9 cellular contexts compared by ENCODE assay signal in genomic region chr3:114623420-114624046, GRCh38.
DNase-seq lines count a peak whose midpoint lies in the region; ATAC-seq and TF ChIP-seq lines count a peak whose summit lies in the region.
"Had no signal": no experiment of that assay in that cellular context is flagged by ENCODE, and none has a peak within 500 bp of the region (broad histone marks: within the 10 kb centered on the region; RNA-seq: fewer than 3 reads in every experiment).

No MANE protein-coding gene starts in this region.

- peak overlapping the region; percentile 98 for H3K9ac ChIP-seq in mesenchymal stem cell (ENCODE audit: low read length)

- H3K4me3 Mint-ChIP-seq in dendritic cell treated with granulocyte-macrophage colony-stimulating factor and Interleukin-4, amounts not matched to agents 40 ng/mL and 50 ng/mL, for 4 days: peak overlapping the region; percentile 54
- H3K4me3 Mint-ChIP-seq in effector memory CD8-positive, alpha-beta T cell: no peak overlapping the region

- peaks cover 30% of the 10 kb centered on the region for H3K4me1 Mint-ChIP-seq in dendritic cell treated with granulocyte-macrophage colony-stimulating factor and Interleukin-4, amounts not matched to agents 40 ng/mL and 50 ng/mL, for 4 days (ENCODE audit: low read depth)
- H3K4me1 Mint-ChIP-seq in effector memory CD8-positive, alpha-beta T cell (ENCODE audit: low read depth in 2 of 2): peaks cover 4 to 7% of the 10 kb centered on the region in 2 donors

- no peak overlapping the region for H3K23ac ChIP-seq in mesenchymal stem cell (ENCODE audit: low read length in 2 of 2)

- no peak overlapping the region for H2BK15ac ChIP-seq in mesenchymal stem cell (ENCODE audit: low read depth, poor library complexity, severe bottlenecking)

- no peak for TF ChIP-seq POLR2A in tibial nerve (IDR thresholded peaks at IDR 0.05)

- H3K9me3 ChIP-seq in mesenchymal stem cell (ENCODE audit: control insufficient read depth, low read length) (no peaks in the 10 kb centered on the region), tibial nerve (no peaks in the 10 kb centered on the region)

- peak overlapping the region; percentile 67 for H2AK5ac ChIP-seq in mesenchymal stem cell (ENCODE audit: low read length, severe bottlenecking)

- no peak overlapping the region for H2BK5ac ChIP-seq in mesenchymal stem cell (ENCODE audit: low read depth, low read length, poor library complexity, severe bottlenecking)

- DNase-seq in DMS53 (lab: John Stamatoyannopoulos, UW) (peak; percentile 66), DMS53 treated with DMSO at 0.1 percent for 48 hours (lab: John Stamatoyannopoulos, UW; ENCODE audit: unreplicated experiment) (no peak), mesenchymal stem cell (no peak), tibial nerve (ENCODE audit: low spot score in 2 of 2) (no peak), HEK293T (ENCODE audit: extremely low spot score) (no peak), nucleus accumbens (lab: John Stamatoyannopoulos, UW) (no peak)
- no peak for DNase-seq in effector memory CD8-positive, alpha-beta T cell
- DNase-seq: activated CD4-positive, alpha-beta T cell treated with anti-CD3 and anti-CD28 coated beads, Interleukin-2, amount 50 U/mL, for 1 hour had no signal

- peaks cover 0 to 13% of the 10 kb centered on the region in 2 experiments for H3K36me3 ChIP-seq in mesenchymal stem cell (ENCODE audit: control insufficient read depth in 1 of 2, insufficient read depth in 2 of 2, low read depth in 1 of 2, low read length in 2 of 2)
- no peaks in the 10 kb centered on the region for H3K36me3 ChIP-seq in tibial nerve

- peak overlapping the region; percentile 47 for H3K4me2 ChIP-seq in mesenchymal stem cell (ENCODE audit: low read length, poor library complexity, severe bottlenecking)

- peak overlapping the region; percentile 35 to 52 for H3K4ac ChIP-seq in mesenchymal stem cell (ENCODE audit: low read depth in 1 of 2, low read length in 2 of 2)

- peaks cover 7% of the 10 kb centered on the region for H3K79me1 ChIP-seq in mesenchymal stem cell (replicated peaks; ENCODE audit: low read length, poor library complexity, severe bottlenecking)

- no peaks in the 10 kb centered on the region for H3K27me3 ChIP-seq in mesenchymal stem cell (ENCODE audit: control insufficient read depth in 1 of 2, insufficient read depth in 1 of 2, low read length in 2 of 2)
- H3K27me3 ChIP-seq in tibial nerve: no peaks in the 10 kb centered on the region

- no peak for TF ChIP-seq CTCF in tibial nerve (IDR thresholded peaks at IDR 0.05)

- ATAC-seq in effector memory CD8-positive, alpha-beta T cell (replicated peaks): no peak

- no peak overlapping the region for H2BK120ac ChIP-seq in mesenchymal stem cell (ENCODE audit: low read depth, low read length)

- peak overlapping the region; percentile 35 to 38 for H3K14ac ChIP-seq in mesenchymal stem cell (ENCODE audit: low read length in 2 of 2)

- intact Hi-C loops in dendritic cell treated with granulocyte-macrophage colony-stimulating factor and Interleukin-4, amounts not matched to agents 40 ng/mL and 50 ng/mL, for 4 days (cut with micrococcal nuclease): no loop called here

- H2AFZ ChIP-seq in mesenchymal stem cell (ENCODE audit: low read depth, low read length): no peak overlapping the region

- H3K36me3 Mint-ChIP-seq in dendritic cell treated with granulocyte-macrophage colony-stimulating factor and Interleukin-4, amounts not matched to agents 40 ng/mL and 50 ng/mL, for 4 days (ENCODE audit: low read depth): no peaks in the 10 kb centered on the region
- no peaks in the 10 kb centered on the region for H3K36me3 Mint-ChIP-seq in effector memory CD8-positive, alpha-beta T cell (ENCODE audit: insufficient read depth)

- H3K9me3 Mint-ChIP-seq in dendritic cell treated with granulocyte-macrophage colony-stimulating factor and Interleukin-4, amounts not matched to agents 40 ng/mL and 50 ng/mL, for 4 days: no peaks in the 10 kb centered on the region
- no peaks in the 10 kb centered on the region for H3K9me3 Mint-ChIP-seq in effector memory CD8-positive, alpha-beta T cell

- H3K18ac ChIP-seq in mesenchymal stem cell (ENCODE audit: low read depth in 1 of 2, low read length in 2 of 2): peak overlapping the region; percentile 90 to 91

- no peak for TF ChIP-seq EP300 in tibial nerve (IDR thresholded peaks at IDR 0.05)

- peak overlapping the region in 1 of 2 experiments; percentile 82 for H3K4me3 ChIP-seq in mesenchymal stem cell (ENCODE audit: insufficient read depth in 1 of 2, low read depth in 1 of 2, low read length in 2 of 2)
- peak overlapping the region; percentile 28 to 51 (median 38) for H3K4me3 ChIP-seq in tibial nerve

- POLR2A ChIA-PET in HEK293T (lab: Yijun Ruan, JAX): no interaction called here

- 51% methylated on average over 3 of the region's 5 CpGs for WGBS in mesenchymal stem cell
- 38 to 58% methylated on average over 5 of the region's 5 CpGs for WGBS in tibial nerve, 2 donors

- CTCF ChIA-PET in HEK293T (lab: Yijun Ruan, JAX): no interaction called here

- peak overlapping the region; percentile 96 for H3K27ac ChIP-seq in mesenchymal stem cell (ENCODE audit: low read length, poor library complexity, severe bottlenecking)
- H3K27ac ChIP-seq in tibial nerve: peak overlapping the region; percentile 84 to 94 (median 90)

- no peaks in the 10 kb centered on the region for H3K27me3 Mint-ChIP-seq in dendritic cell treated with granulocyte-macrophage colony-stimulating factor and Interleukin-4, amounts not matched to agents 40 ng/mL and 50 ng/mL, for 4 days
- no peaks in the 10 kb centered on the region for H3K27me3 Mint-ChIP-seq in effector memory CD8-positive, alpha-beta T cell

- H4K8ac ChIP-seq in mesenchymal stem cell (ENCODE audit: low read length): peak overlapping the region; percentile 88

- peaks cover 3% of the 10 kb centered on the region for H3K4me1 ChIP-seq in mesenchymal stem cell (ENCODE audit: control insufficient read depth, insufficient read depth, low read depth, low read length)
- peaks cover 0 to 72% (median 30%) of the 10 kb centered on the region in 4 donors for H3K4me1 ChIP-seq in tibial nerve

- peak overlapping the region; percentile 79 for H3K27ac Mint-ChIP-seq in dendritic cell treated with granulocyte-macrophage colony-stimulating factor and Interleukin-4, amounts not matched to agents 40 ng/mL and 50 ng/mL, for 4 days
- H3K27ac Mint-ChIP-seq in effector memory CD8-positive, alpha-beta T cell: no peak overlapping the region

- peak overlapping the region; percentile 93 for H4K91ac ChIP-seq in mesenchymal stem cell (ENCODE audit: low read length)

- peak overlapping the region in 1 of 2 experiments; percentile 55 for H2BK12ac ChIP-seq in mesenchymal stem cell (ENCODE audit: low read length in 2 of 2)

TF ChIP-seq in HEK293T, 16 proteins besides CTCF, POLR2A, EP300 and RAD21:
- no peak for TF ChIP-seq ZNF384 (IDR thresholded peaks at IDR 0.05)
- no peak for TF ChIP-seq ELF4 (IDR thresholded peaks at IDR 0.05)
- no peak for TF ChIP-seq ARNT (IDR thresholded peaks at IDR 0.05)
- TF ChIP-seq FOXA1 (IDR thresholded peaks at IDR 0.05): no peak
- no peak for TF ChIP-seq LEF1 (IDR thresholded peaks at IDR 0.05; ENCODE audit: borderline replicate concordance)
- TF ChIP-seq FOXM1 (IDR thresholded peaks at IDR 0.05; ENCODE audit: borderline replicate concordance): no peak
- no peak for TF ChIP-seq BHLHE40 (IDR thresholded peaks at IDR 0.05; ENCODE audit: borderline replicate concordance)
- no peak for TF ChIP-seq CTBP1 (IDR thresholded peaks at IDR 0.05; ENCODE audit: borderline replicate concordance)
- no peak for TF ChIP-seq FOXK2 (IDR thresholded peaks at IDR 0.05)
TF ChIP-seq in HEK293T: peak in this region for 0.
